ENCODE assay signal across 6 cellular contexts in genomic region chr11:120972621-120973020, GRCh38.
"Had no signal": no experiment of that assay in that cellular context is flagged by ENCODE, and none has a peak within 500 bp of the region (broad histone marks: within the 10 kb centered on the region; RNA-seq: fewer than 3 reads in every experiment).

No MANE protein-coding gene starts in this region.

- DNase-seq: H9, HCEC 1CT, IMR-90 had no signal

- H2AFZ ChIP-seq: GM23338 had no signal

- H3K27ac Mint-ChIP-seq: GM23338, H9 had no signal

- H3K4me2 ChIP-seq: GM23338 had no signal

- H3K4me3 Mint-ChIP-seq: GM23338, H9 had no signal

- H3K27ac ChIP-seq: HL-60 had no signal

- H3K9me3 Mint-ChIP-seq: GM23338, H9 had no signal

- H3K4me3 ChIP-seq: GM23338, K562 had no signal

- ATAC-seq: GM23338, K562 had no signal
